Comparison of ENCODE assay signal across 28 cellular contexts in genomic region chr3:191912616-191913204, GRCh38.
"Had no signal": no experiment of that assay in that cellular context is flagged by ENCODE, and none has a peak within 500 bp of the region (broad histone marks: within the 10 kb centered on the region; RNA-seq: fewer than 3 reads in every experiment).

No MANE protein-coding gene starts in this region.

- H3K27me3 Mint-ChIP-seq: activated naive CD8-positive, alpha-beta T cell treated with anti-CD3 and anti-CD28 coated beads for 36 hours; brain had no signal

- H3K27me3 ChIP-seq: adrenal gland, ascending aorta, dorsolateral prefrontal cortex, gastrocnemius medialis, right lobe of liver, tibial nerve had no signal

- H3K4me3 Mint-ChIP-seq: activated naive CD4-positive, alpha-beta T cell treated with anti-CD3 and anti-CD28 coated beads for 36 hours; activated naive CD8-positive, alpha-beta T cell treated with anti-CD3 and anti-CD28 coated beads for 36 hours; activated T-helper 1 cell treated with anti-CD3 and anti-CD28 coated beads, Interleukin-12 subunit alpha, Interleukin-12 subunit beta, Interleukin-2, Interleukin-4 antibody, amounts not matched to agents 30 ng/mL and 10 ng/mL and 1 ng/mL, durations not matched to agents 14 hours and 24 hours and 36 hours; brain; naive thymus-derived CD8-positive, alpha-beta T cell; neural crest cell had no signal

- H3K36me3 Mint-ChIP-seq: activated naive CD8-positive, alpha-beta T cell treated with anti-CD3 and anti-CD28 coated beads for 36 hours; brain; naive thymus-derived CD8-positive, alpha-beta T cell had no signal

- H3K9me3 ChIP-seq: adrenal gland, ascending aorta, gastrocnemius medialis, right lobe of liver, tibial nerve had no signal

- H3K27ac Mint-ChIP-seq: activated naive CD4-positive, alpha-beta T cell treated with anti-CD3 and anti-CD28 coated beads for 36 hours; activated naive CD8-positive, alpha-beta T cell treated with anti-CD3 and anti-CD28 coated beads for 36 hours; activated T-helper 1 cell treated with anti-CD3 and anti-CD28 coated beads, Interleukin-12 subunit alpha, Interleukin-12 subunit beta, Interleukin-2, Interleukin-4 antibody, amounts not matched to agents 30 ng/mL and 10 ng/mL and 1 ng/mL, durations not matched to agents 14 hours and 24 hours and 36 hours; brain had no signal

- ATAC-seq: activated CD4-positive, CD25-positive, alpha-beta regulatory T cell treated with anti-CD3 and anti-CD28 coated beads, Interleukin-2, amount 50 U/mL, for 24 hours; gastrocnemius medialis; left ventricle myocardium superior; naive thymus-derived CD8-positive, alpha-beta T cell; right lobe of liver had no signal

- H3K4me3 ChIP-seq: ascending aorta, coronary artery, dorsolateral prefrontal cortex, gastrocnemius medialis, right lobe of liver, tibial nerve had no signal

- H3K27ac ChIP-seq: adrenal gland, ascending aorta, coronary artery, dorsolateral prefrontal cortex, gastrocnemius medialis, right lobe of liver, tibial nerve, WERI-Rb-1 had no signal

- H3K4me1 ChIP-seq: adrenal gland, ascending aorta, gastrocnemius medialis, right lobe of liver had no signal

- DNase-seq: activated CD4-positive, alpha-beta T cell treated with anti-CD3 and anti-CD28 coated beads for 48 hours; activated CD4-positive, alpha-beta T cell treated with anti-CD3 and anti-CD28 coated beads, Interleukin-2, amount 50 U/mL, for 48 hours; activated CD8-positive, alpha-beta memory T cell treated with anti-CD3 and anti-CD28 coated beads, Interleukin-2, amount 50 U/mL, for 4 hours; activated effector memory CD4-positive, alpha-beta T cell treated with anti-CD3 and anti-CD28 coated beads, Interleukin-2, amount 50 U/mL, for 16 hours; activated naive CD4-positive, alpha-beta T cell treated with anti-CD3 and anti-CD28 coated beads for 36 hours; activated naive CD8-positive, alpha-beta T cell treated with anti-CD3 and anti-CD28 coated beads for 36 hours; activated T-cell treated with anti-CD3 and anti-CD28 coated beads, Interleukin-2, amount 50 U/mL, for 1 hour; adrenal gland; dorsolateral prefrontal cortex; effector memory CD4-positive, alpha-beta T cell; erythroblast; gastrocnemius medialis; glutamatergic neuron; islet precursor cell; left ventricle myocardium superior; naive thymus-derived CD8-positive, alpha-beta T cell; right lobe of liver; stimulated activated CD4-positive, alpha-beta T cell treated with anti-CD3 and anti-CD28 coated beads, Interleukin-2, amount 100 ng/mL, for 48 hours; stimulated activated naive CD4-positive, alpha-beta T cell treated with Interleukin-2 at 50 U/mL for 16 hours; T1000; WERI-Rb-1 had no signal

- H3K36me3 ChIP-seq: adrenal gland, ascending aorta, gastrocnemius medialis, right lobe of liver, tibial nerve, WERI-Rb-1 had no signal

- H3K9me3 Mint-ChIP-seq: activated naive CD4-positive, alpha-beta T cell treated with anti-CD3 and anti-CD28 coated beads for 36 hours; neural crest cell had no signal

- H3K4me1 Mint-ChIP-seq: activated naive CD8-positive, alpha-beta T cell treated with anti-CD3 and anti-CD28 coated beads for 36 hours; naive thymus-derived CD8-positive, alpha-beta T cell; neural crest cell had no signal
